Comparison of ENCODE assay signal across 8 cellular contexts in the genomic region with DNA sequence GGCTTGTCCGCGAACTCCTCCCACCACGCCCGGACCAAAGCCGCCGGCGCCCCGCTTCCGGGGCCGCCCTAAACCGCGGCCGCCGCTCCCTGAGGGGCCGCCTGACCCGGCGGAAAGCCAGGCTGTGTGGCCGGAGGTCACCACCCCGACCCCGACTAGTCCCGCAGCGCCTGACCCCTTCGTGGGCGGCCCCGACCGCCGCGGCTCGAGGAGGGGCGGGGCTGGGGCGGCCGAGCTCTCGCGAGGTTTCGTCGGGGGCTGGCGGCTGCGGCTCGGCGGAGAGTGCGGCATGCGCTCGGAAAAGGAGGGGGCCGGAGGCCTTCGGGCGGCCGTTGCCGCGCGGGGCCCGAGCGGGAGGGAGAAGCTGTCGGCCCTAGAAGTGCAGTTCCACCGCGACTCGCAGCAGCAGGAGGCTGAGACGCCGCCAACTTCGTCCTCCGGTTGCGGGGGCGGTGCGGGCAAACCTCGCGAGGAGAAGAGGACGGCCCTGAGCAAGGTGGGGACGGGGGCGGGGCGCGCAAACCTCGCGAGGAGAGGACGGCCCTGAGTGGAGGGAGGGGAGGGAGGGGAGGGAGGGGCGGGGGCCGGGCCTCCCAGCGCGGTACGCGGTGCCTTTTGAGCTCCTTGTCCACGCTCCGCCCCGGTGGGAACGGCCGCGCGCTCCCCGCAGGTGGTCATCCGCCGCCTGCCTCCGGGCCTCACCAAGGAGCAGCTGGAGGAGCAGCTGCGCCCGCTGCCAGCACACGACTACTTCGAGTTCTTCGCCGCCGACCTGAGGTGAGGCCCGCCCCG. TPM values are rescaled to one million over a fixed set of nuclear protein-coding genes. Genes with fewer than 3 reads are reported as not detected.
DNase-seq lines count a peak whose midpoint lies in the region; ATAC-seq and TF ChIP-seq lines count a peak whose summit lies in the region.

A gene with protein sequence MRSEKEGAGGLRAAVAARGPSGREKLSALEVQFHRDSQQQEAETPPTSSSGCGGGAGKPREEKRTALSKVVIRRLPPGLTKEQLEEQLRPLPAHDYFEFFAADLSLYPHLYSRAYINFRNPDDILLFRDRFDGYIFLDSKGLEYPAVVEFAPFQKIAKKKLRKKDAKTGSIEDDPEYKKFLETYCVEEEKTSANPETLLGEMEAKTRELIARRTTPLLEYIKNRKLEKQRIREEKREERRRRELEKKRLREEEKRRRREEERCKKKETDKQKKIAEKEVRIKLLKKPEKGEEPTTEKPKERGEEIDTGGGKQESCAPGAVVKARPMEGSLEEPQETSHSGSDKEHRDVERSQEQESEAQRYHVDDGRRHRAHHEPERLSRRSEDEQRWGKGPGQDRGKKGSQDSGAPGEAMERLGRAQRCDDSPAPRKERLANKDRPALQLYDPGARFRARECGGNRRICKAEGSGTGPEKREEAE (plus strand): TSS at position 251 of the 792 bp plus-strand sequence. CDS start 39 bp downstream, at position 290.

- H3K9ac ChIP-seq in KMS-11 (peak within 1 kb of the TSS; percentile 95), fibroblast of lung (ENCODE audit: insufficient read depth, low read length) (peak within 1 kb of the TSS; percentile 95)

- H3K9me3 Mint-ChIP-seq in naive thymus-derived CD8-positive, alpha-beta T cell: no peaks in the 10 kb centered on the region

- H3K79me2 ChIP-seq in KMS-11 (ENCODE audit: insufficient read depth, low read depth): peaks cover 28% of the 10 kb centered on the region
- H3K79me2 ChIP-seq in fibroblast of lung (ENCODE audit: control insufficient read depth, insufficient read depth, low read length): peaks cover 29% of the 10 kb centered on the region

- POLR2A ChIA-PET in naive thymus-derived CD8-positive, alpha-beta T cell (lab: Charles Lee): interaction anchor here (0.7 to 2.7 kb wide), 16 partner anchors 13 to 216 kb away, joined by 3 to 14 read pairs (median 4); a partner anchor contains a TSS

- H3K36me3 ChIP-seq in KMS-11 (ENCODE audit: insufficient read depth) (no peaks in the 10 kb centered on the region; the same call in 1 of the 2 replicates), fibroblast of lung (ENCODE audit: control insufficient read depth, insufficient read depth, low read length) (peaks cover 2% of the 10 kb centered on the region)

- H3K4me2 ChIP-seq in KMS-11 (peak within 1 kb of the TSS; percentile 98), fibroblast of lung (ENCODE audit: extremely low read depth, insufficient read depth, low read length) (peak within 1 kb of the TSS; percentile 95)

- H3K27me3 ChIP-seq in KMS-11 (ENCODE audit: insufficient read depth, low read depth) (no peaks in the 10 kb centered on the region), fibroblast of lung (ENCODE audit: control insufficient read depth, insufficient read depth, low read length) (no peaks in the 10 kb centered on the region)

- H3K36me3 Mint-ChIP-seq in naive thymus-derived CD8-positive, alpha-beta T cell: peaks cover 3 to 36% (median 9%) of the 10 kb centered on the region in 3 donors

- no peaks in the 10 kb centered on the region for H3K9me3 ChIP-seq in fibroblast of lung (ENCODE audit: control insufficient read depth, insufficient read depth, low read depth, low read length)

- peak within 1 kb of the TSS; percentile 95 to 98 (median 96) for H3K27ac Mint-ChIP-seq in naive thymus-derived CD8-positive, alpha-beta T cell

- no peaks in the 10 kb centered on the region for H4K20me1 ChIP-seq in KMS-11 (ENCODE audit: insufficient read depth)
- no peaks in the 10 kb centered on the region for H4K20me1 ChIP-seq in fibroblast of lung (ENCODE audit: control insufficient read depth, extremely low read depth, insufficient read depth, low read length)

- ATAC-seq in GM21737 (IDR thresholded peaks at IDR 0.05; ENCODE audit: unreplicated experiment): peak; percentile 67
- peak; percentile 77 to 83 for ATAC-seq in naive thymus-derived CD8-positive, alpha-beta T cell

- H3K4me3 Mint-ChIP-seq in naive thymus-derived CD8-positive, alpha-beta T cell: peak within 1 kb of the TSS; percentile 87 to 96 (median 92)

- H3K4me1 ChIP-seq in KMS-11 (ENCODE audit: low read depth, poor library complexity, severe bottlenecking) (peaks cover 60% of the 10 kb centered on the region), fibroblast of lung (ENCODE audit: control insufficient read depth, extremely low read depth, insufficient read depth, low read length) (peaks cover 8% of the 10 kb centered on the region)

- TF ChIP-seq CTCF in KMS-11 (conservative IDR thresholded peaks at IDR 0.05; ENCODE audit: low read depth, low read length) (no peak), fibroblast of lung (conservative IDR thresholded peaks at IDR 0.05 in 1 of 2, IDR thresholded peaks at IDR 0.05 in 1 of 2; ENCODE audit: low read depth in 1 of 2, low read length in 2 of 2) (no peak)

- DNase-seq in DMS79 treated with DMSO at 0.1 percent for 48 hours (lab: John Stamatoyannopoulos, UW): peak; percentile 94
- peak; percentile 89 for DNase-seq in RKO (ENCODE audit: low spot score)
- peak; percentile 70 to 76 for DNase-seq in activated T-helper 1 cell treated with anti-CD3 and anti-CD28 coated beads, Interleukin-2, amount 50 U/mL, for 16 hours (ENCODE audit: low read depth in 1 of 2, low spot score in 1 of 2)
- DNase-seq in fibroblast of lung (ENCODE audit: low read depth in 2 of 2): peak; percentile 90 to 94
- peak; percentile 74 to 98 (median 86) for DNase-seq in naive thymus-derived CD8-positive, alpha-beta T cell
- DNase-seq in stimulated activated naive CD4-positive, alpha-beta T cell (lab: John Stamatoyannopoulos, UW): peak; percentile 90 to 99 (median 93)

- H2AFZ ChIP-seq in KMS-11 (ENCODE audit: low read depth) (peak within 1 kb of the TSS; percentile 72), fibroblast of lung (ENCODE audit: low read length) (peak within 1 kb of the TSS; percentile 90)

- no peaks in the 10 kb centered on the region for H3K27me3 Mint-ChIP-seq in naive thymus-derived CD8-positive, alpha-beta T cell

- H3K4me1 Mint-ChIP-seq in naive thymus-derived CD8-positive, alpha-beta T cell: peaks cover 23 to 48% (median 38%) of the 10 kb centered on the region in 4 donors

- H3K4me3 ChIP-seq in KMS-11 (IDR thresholded peaks at IDR 0.05; ENCODE audit: insufficient read depth, low read depth, low read length) (no peak within 1 kb of the TSS), fibroblast of lung (replicated peaks in 1 of 4; ENCODE audit: control extremely low read depth in 1 of 4, insufficient read depth in 1 of 4, low read depth in 3 of 4, low read length in 4 of 4) (peak within 1 kb of the TSS; percentile 73 to 94 (median 80))

- H3K27ac ChIP-seq in KMS-11 (peak within 1 kb of the TSS; percentile 95), fibroblast of lung (ENCODE audit: insufficient read depth, low read length) (peak within 1 kb of the TSS; percentile 97)

RNA-seq across cellular contexts. Expression of the gene that starts here (rescaled TPM):
- 15.9 and 27.6 TPM in 2 replicates for total RNA-seq in fibroblast of lung
- polyA plus RNA-seq in fibroblast of lung: 40.5 and 41.9 TPM in 2 replicates
- polyA plus RNA-seq in fibroblast of lung (2012): 43.8 and 44.4 TPM in 2 replicates
- polyA minus RNA-seq in fibroblast of lung (ENCODE audit: low replicate concordance): 2.1 and 7.1 TPM in 2 replicates
- total RNA-seq in naive thymus-derived CD8-positive, alpha-beta T cell: 100 to 1,000 TPM; 106 to 111 TPM
- 10 to 100 TPM; 17.7 to 35.4 (median 20.9) TPM for polyA plus RNA-seq in naive thymus-derived CD8-positive, alpha-beta T cell
